ENCODE assay signal across 30 cellular contexts in the genomic region with DNA sequence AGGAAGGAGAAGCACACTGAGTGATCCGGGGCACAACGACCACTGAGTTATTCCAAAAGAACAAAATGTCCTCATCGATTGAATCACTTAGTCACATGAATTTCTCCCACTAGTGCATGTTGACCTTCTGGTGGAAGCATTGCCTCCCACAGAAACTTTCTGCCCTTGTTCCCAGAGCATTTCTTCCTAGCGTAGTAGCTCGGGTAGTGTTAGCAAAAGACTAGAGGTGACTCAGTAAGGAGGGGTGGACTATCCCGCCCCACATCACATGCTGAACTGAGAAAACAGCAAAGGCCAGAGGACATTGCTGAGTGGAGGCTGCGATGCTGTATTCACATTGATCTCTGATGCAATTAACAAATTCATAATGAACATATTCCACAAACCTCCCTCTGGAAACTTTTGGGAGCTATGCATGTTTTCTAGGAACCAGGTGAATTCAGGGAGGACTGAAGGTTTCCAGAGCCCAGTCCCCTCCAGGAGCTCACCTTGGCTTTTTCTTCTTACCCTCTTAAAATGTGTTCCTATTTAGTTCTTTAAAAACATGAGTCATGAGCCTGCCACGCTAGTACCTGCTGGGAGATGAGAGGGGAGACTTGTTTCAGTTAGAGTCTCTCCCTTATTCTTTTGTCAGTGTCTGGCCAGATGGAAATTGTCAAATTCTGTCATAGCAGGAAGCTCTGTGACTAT.
"Had no signal": no experiment of that assay in that cellular context is flagged by ENCODE, and none has a peak within 500 bp of the region (broad histone marks: within the 10 kb centered on the region; RNA-seq: fewer than 3 reads in every experiment).

No MANE protein-coding gene starts in this region.

- H3K4me3 Mint-ChIP-seq: dendritic cell treated with granulocyte-macrophage colony-stimulating factor and Interleukin-4, amounts not matched to agents 40 ng/mL and 50 ng/mL, for 4 days; memory B cell; mesothelial cell of epicardium; naive B cell; natural killer cell treated with Interleukin-12 subunit alpha and Interleukin-12 subunit beta and Interleukin-15 and Interleukin-18, amount 100 ng/mL, for 72 hours; neural crest cell; stimulated activated naive CD8-positive, alpha-beta T cell treated with anti-CD3 and anti-CD28 coated beads, Interleukin-15, amount 100 ng/mL, for 72 hours; type B pancreatic cell had no signal

- H3K4me1 Mint-ChIP-seq: memory B cell; mesothelial cell of epicardium; naive B cell; stimulated activated naive CD8-positive, alpha-beta T cell treated with anti-CD3 and anti-CD28 coated beads, Interleukin-15, amount 100 ng/mL, for 72 hours had no signal

- H3K27me3 Mint-ChIP-seq: memory B cell; natural killer cell treated with Interleukin-12 subunit alpha and Interleukin-12 subunit beta and Interleukin-15 and Interleukin-18, amount 100 ng/mL, for 72 hours had no signal

- H3K36me3 Mint-ChIP-seq: memory B cell; mesothelial cell of epicardium; naive B cell; natural killer cell treated with Interleukin-12 subunit alpha and Interleukin-12 subunit beta and Interleukin-15 and Interleukin-18, amount 100 ng/mL, for 72 hours; type B pancreatic cell had no signal

- ATAC-seq: left cardiac atrium; mucosa of descending colon; natural killer cell treated with Interleukin-12 subunit alpha and Interleukin-12 subunit beta and Interleukin-15 and Interleukin-18, amount 100 ng/mL, for 72 hours; right lobe of liver; stimulated activated naive CD8-positive, alpha-beta T cell treated with anti-CD3 and anti-CD28 coated beads, Interleukin-15, amount 100 ng/mL, for 72 hours had no signal

- H3K27ac Mint-ChIP-seq: dendritic cell treated with granulocyte-macrophage colony-stimulating factor and Interleukin-4, amounts not matched to agents 40 ng/mL and 50 ng/mL, for 4 days; memory B cell; mesothelial cell of epicardium; naive B cell; natural killer cell treated with Interleukin-12 subunit alpha and Interleukin-12 subunit beta and Interleukin-15 and Interleukin-18, amount 100 ng/mL, for 72 hours; progenitor cell of endocrine pancreas; type B pancreatic cell had no signal

- H3K4me3 ChIP-seq: heart right ventricle, lung, mucosa of descending colon, right lobe of liver, suprapubic skin, tibial artery had no signal

- DNase-seq: central memory CD4-positive, alpha-beta T cell; effector memory CD4-positive, alpha-beta T cell; foreskin melanocyte; glutamatergic neuron; heart right ventricle; hippocampal formation; left cardiac atrium; mucosa of descending colon; naive B cell; right lobe of liver; small intestine; stimulated activated CD4-positive, alpha-beta T cell treated with anti-CD3 and anti-CD28 coated beads, Interleukin-15, amount 100 ng/mL, for 24 hours; stimulated activated CD4-positive, alpha-beta T cell treated with anti-CD3 and anti-CD28 coated beads, Interleukin-2, amount 100 ng/mL, for 48 hours; stimulated activated CD8-positive, alpha-beta memory T cell treated with anti-CD3 and anti-CD28 coated beads, Interleukin-4, amount 100 ng/mL, for 48 hours; stimulated activated naive CD4-positive, alpha-beta T cell; stimulated activated naive CD8-positive, alpha-beta T cell treated with anti-CD3 and anti-CD28 coated beads, Interleukin-15, amount 100 ng/mL, for 72 hours; tibial artery had no signal

- FAIRE-seq: colon, endometrium, islet of Langerhans, small intestine, urothelium cell line had no signal

- H3K9me3 Mint-ChIP-seq: dendritic cell treated with granulocyte-macrophage colony-stimulating factor and Interleukin-4, amounts not matched to agents 40 ng/mL and 50 ng/mL, for 4 days; mesothelial cell of epicardium; natural killer cell treated with Interleukin-12 subunit alpha and Interleukin-12 subunit beta and Interleukin-15 and Interleukin-18, amount 100 ng/mL, for 72 hours; stimulated activated naive CD8-positive, alpha-beta T cell treated with anti-CD3 and anti-CD28 coated beads, Interleukin-15, amount 100 ng/mL, for 72 hours; type B pancreatic cell had no signal
